In the genomic region with DNA sequence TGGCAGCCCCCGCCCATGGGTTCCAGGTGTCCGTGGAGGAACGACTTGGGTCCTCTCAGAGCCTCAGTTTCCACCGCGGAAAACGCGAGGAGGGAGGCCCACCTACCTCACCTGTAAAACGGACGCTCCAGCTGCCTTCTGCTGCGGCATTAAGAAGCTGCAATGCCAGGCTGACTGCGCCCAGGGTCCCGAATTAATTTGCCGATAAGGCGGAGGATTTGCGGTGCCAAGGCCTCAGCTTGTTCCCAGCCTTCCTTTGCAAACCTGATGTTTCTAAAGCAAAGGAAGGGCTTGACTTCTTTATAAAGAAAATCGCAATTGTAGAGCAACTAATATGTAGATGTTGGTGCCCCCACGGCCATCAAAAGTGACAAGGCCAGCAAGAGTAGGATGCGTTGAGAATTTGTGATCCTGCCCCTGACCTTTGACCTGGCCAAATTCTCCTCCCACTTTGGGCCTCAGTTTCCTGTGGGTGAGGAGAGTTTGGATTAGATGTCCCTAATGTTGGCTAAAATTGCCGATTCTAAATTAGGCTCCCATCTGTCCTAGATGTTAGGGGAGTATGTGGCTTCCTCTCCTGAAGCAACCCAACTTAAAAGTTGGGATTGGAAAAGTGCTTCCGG, we compare ENCODE assay signal across 9 cellular contexts. TPM values are rescaled to one million over a fixed set of nuclear protein-coding genes. Genes with fewer than 3 reads are reported as not detected.
A peak's percentile ranks its signal among the peaks of the same experiment; 100 is the strongest.
DNase-seq lines count a peak whose midpoint lies in the region; ATAC-seq and TF ChIP-seq lines count a peak whose summit lies in the region.
"Had no signal": no experiment of that assay in that cellular context is flagged by ENCODE, and none has a peak within 500 bp of the region (broad histone marks: within the 10 kb centered on the region; RNA-seq: fewer than 3 reads in every experiment).

No MANE protein-coding gene starts in this region.

- H3K4me2 ChIP-seq in GM23248 (ENCODE audit: unreplicated experiment) = peak overlapping the region; percentile 24

- no peaks in the 10 kb centered on the region for H3K27me3 ChIP-seq in GM23248 (replicated peaks; ENCODE audit: insufficient read depth)

- H3K9ac ChIP-seq in GM23248 = no peak overlapping the region

- H3K4me3 ChIP-seq in GM23248 (peak overlapping the region; percentile 99; the same call in 1 of the 2 replicates), epithelial cell of proximal tubule (ENCODE audit: low read depth, low read length) (peak overlapping the region; percentile 60), retinal pigment epithelial cell (ENCODE audit: low read length) (peak overlapping the region; percentile 46)

- H3K4me1 ChIP-seq in GM23248 (ENCODE audit: insufficient read depth) = no peaks in the 10 kb centered on the region

- H3K9me3 Mint-ChIP-seq in T-cell = no peaks in the 10 kb centered on the region

- POLR2A ChIA-PET in T-cell (lab: Charles Lee) = no interaction called here

- no peak for ATAC-seq in T-cell (replicated peaks in 1 of 4)
- no peak for ATAC-seq in GM19324 (IDR thresholded peaks at IDR 0.05; ENCODE audit: low FRiP score, unreplicated experiment)
- no peak for ATAC-seq in GM18873 (IDR thresholded peaks at IDR 0.05; ENCODE audit: low FRiP score, unreplicated experiment)

- WGBS in GM23248 (ENCODE audit: low coverage in 1 of 2, low lambda C conversion rate in 2 of 2, missing lambda C conversion rate in 2 of 2), 2 experiments = 87 to 88% methylated on average over 20 of the region's 20 CpGs

- H3K4me1 Mint-ChIP-seq in T-cell = peaks cover 33 to 36% (median 33%) of the 10 kb centered on the region in 3 donors

- H3K9me2 ChIP-seq in GM23248 (ENCODE audit: insufficient read depth) = no peaks in the 10 kb centered on the region

- H3K27ac Mint-ChIP-seq in T-cell = peak overlapping the region; percentile 70 to 78

- no peak for TF ChIP-seq CTCF in epithelial cell of proximal tubule (conservative IDR thresholded peaks at IDR 0.05; ENCODE audit: low read depth, low read length)
- TF ChIP-seq CTCF in retinal pigment epithelial cell (conservative IDR thresholded peaks at IDR 0.05; ENCODE audit: low read depth, low read length) = no peak

- H3K36me3 ChIP-seq in GM23248 (ENCODE audit: low read depth) = no peaks in the 10 kb centered on the region

- in situ Hi-C loops in GM23248 (cut with MboI) = no loop called here

- H3K27ac ChIP-seq in GM23248 = no peak overlapping the region

- peaks cover 37% of the 10 kb centered on the region for H3K79me2 ChIP-seq in GM23248 (ENCODE audit: insufficient read depth)

- CTCF ChIA-PET in T-cell (lab: Charles Lee) = no interaction called here

- no peaks in the 10 kb centered on the region for H3K36me3 Mint-ChIP-seq in T-cell

- DNase-seq in GM23248 = no peak
- no peak for DNase-seq in T-cell
- no peak for DNase-seq in epithelial cell of proximal tubule (ENCODE audit: low read depth)
- no peak for DNase-seq in retinal pigment epithelial cell (ENCODE audit: low read depth)
- no peak for DNase-seq in NCI-H146 treated with DMSO at 0.1 percent for 48 hours (lab: John Stamatoyannopoulos, UW; ENCODE audit: unreplicated experiment)
- DNase-seq in NCI-H748 (lab: John Stamatoyannopoulos, UW; ENCODE audit: unreplicated experiment) = no peak
- DNase-seq: NCI-H2081 treated with DMSO at 0.1 percent for 48 hours had no signal

- no peaks in the 10 kb centered on the region for H3K27me3 Mint-ChIP-seq in T-cell

- H3F3A ChIP-seq in GM23248 (ENCODE audit: insufficient read depth) = peaks cover 6% of the 10 kb centered on the region; the same call in 1 of the 2 replicates

- peak overlapping the region; percentile 71 to 91 (median 77) for H3K4me3 Mint-ChIP-seq in T-cell

- H3K9me3 ChIP-seq in GM23248 (ENCODE audit: low read depth) = no peaks in the 10 kb centered on the region

- H2AFZ ChIP-seq in GM23248 = peak overlapping the region; percentile 80

- H4K20me1 ChIP-seq in GM23248 (ENCODE audit: insufficient read depth) = peaks cover 12% of the 10 kb centered on the region

RNA-seq across cellular contexts. Expression of a gene that starts 0.8 kb away (rescaled TPM):
- 17.2 and 20.6 TPM in 2 replicates for total RNA-seq in GM23248 (2014; rRNA removed; shearing (Covaris generic))
- polyA plus RNA-seq in GM23248 (2016; fragmentation: Nextera tagmentation; extraction: Ambion mirVana) = 0.56 and 0.64 TPM in 2 replicates
- 10 to 100 TPM; 84.2 to 98.8 (median 88.5) TPM for total RNA-seq in T-cell
- total RNA-seq in epithelial cell of proximal tubule = 27.6 and 30.7 TPM in 2 replicates

Comparison
In these comparisons a context has a peak if more than half of its experiments do, and no peak if none do; other contexts are left out.
1. H3K4me3 ChIP-seq: peak in every context shown above with its lines; median percentile 99 in GM23248; 60 in epithelial cell of proximal tubule; 46 in retinal pigment epithelial cell.